8 cellular contexts compared by ENCODE assay signal in the genomic region with DNA sequence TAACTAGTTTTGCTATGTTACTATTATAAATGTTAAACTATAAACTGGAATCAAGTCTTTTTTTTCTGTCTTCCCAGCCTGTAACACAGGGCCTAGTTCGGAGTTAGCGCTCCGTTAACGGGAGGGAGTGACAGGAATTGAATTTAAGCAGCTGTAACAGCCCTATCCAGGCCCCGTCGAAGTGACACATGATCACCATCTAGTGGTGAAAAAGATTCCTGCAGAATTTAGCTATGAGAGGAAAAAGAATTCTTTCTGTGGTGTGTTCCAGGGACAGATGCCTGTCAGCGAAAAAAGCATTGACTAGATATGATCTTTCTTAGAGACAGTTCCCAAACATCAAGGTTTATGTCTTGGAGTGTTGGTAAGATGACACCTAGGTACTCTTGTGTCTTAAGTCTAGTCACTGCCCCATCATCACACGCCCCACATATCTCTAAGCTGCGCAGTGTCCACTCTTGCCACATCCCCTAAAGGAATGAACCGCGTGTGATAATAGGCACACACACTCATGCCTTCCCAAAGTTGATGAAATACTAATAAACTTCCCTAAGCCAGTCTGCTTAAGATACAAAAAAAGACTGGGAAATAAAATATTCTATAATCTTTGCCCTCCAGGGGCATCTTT. TPM values are rescaled to one million over a fixed set of nuclear protein-coding genes. Genes with fewer than 3 reads are reported as not detected.
A peak's percentile ranks its signal among the peaks of the same experiment; 100 is the strongest.
DNase-seq lines count a peak whose midpoint lies in the region; ATAC-seq, FAIRE-seq and TF ChIP-seq lines count a peak whose summit lies in the region.

No MANE protein-coding gene starts in this region.

- no peaks in the 10 kb centered on the region for H3K9me3 ChIP-seq in pancreas

- peak; percentile 43 for ATAC-seq in HG03520 (IDR thresholded peaks at IDR 0.05; ENCODE audit: unreplicated experiment)
- peak; percentile 58 to 83 (median 82) for ATAC-seq in pancreas
- no peak for ATAC-seq in GM19328 (IDR thresholded peaks at IDR 0.05; ENCODE audit: unreplicated experiment)

- H3K4me3 ChIP-seq in pancreas, result no peak overlapping the region

- H3K27ac ChIP-seq in pancreas, result no peak overlapping the region

- FAIRE-seq in pancreas (lab: Jason Lieb, UNC), result peak; percentile 93

- H3K36me3 ChIP-seq in pancreas, result no peaks in the 10 kb centered on the region

- no peaks in the 10 kb centered on the region for H3K4me1 ChIP-seq in pancreas

- DNase-seq in AG08395 (ENCODE audit: low spot score) (peak; percentile 62), GM10266 (ENCODE audit: extremely low spot score) (peak; percentile 47), NOMO-1 treated with dmso at 0.1 percent for 144 hours (lab: John Stamatoyannopoulos, UW; ENCODE audit: unreplicated experiment) (peak; percentile 16), foreskin melanocyte (peak; percentile 48), pancreas (peak in 1 of 6 donors; percentile 29)
- DNase-seq in activated effector memory CD4-positive, alpha-beta T cell treated with Interleukin-2 at 50 U/mL for 16 hours, result peak; percentile 6

- 17 to 23% methylated on average over 11 of the region's 11 CpGs for WGBS in pancreas, 2 donors

- H3K27me3 ChIP-seq in pancreas, result peaks cover 0 to 7% (median 2%) of the 10 kb centered on the region in 4 donors

- TF ChIP-seq CTCF in GM10266 (IDR thresholded peaks at IDR 0.05; ENCODE audit: control insufficient read depth, insufficient read depth, low read depth, missing control alignments) (peak; percentile 59), pancreas (IDR thresholded peaks at IDR 0.05) (peak; percentile 63 to 82 (median 66))

- intact Hi-C loops in pancreas (cut with DNase I), result no loop called here

RNA-seq across cellular contexts. Expression of a gene that starts 2.1 kb away (rescaled TPM):
- 1 to 10 TPM; 1.2 to 4.0 (median 1.4) TPM for total RNA-seq in pancreas
- 1 to 10 TPM; 1.2 to 2.7 TPM for polyA plus RNA-seq in pancreas

RNA-seq across cellular contexts. Expression of a gene that starts 13.8 kb away (rescaled TPM):
- total RNA-seq in pancreas, result 10 to 100 TPM; 16.8 to 31.4 (median 25.0) TPM
- 10 to 100 TPM; 16.8 to 26.5 TPM for polyA plus RNA-seq in pancreas

RNA-seq across cellular contexts. Expression of a gene that starts 56.5 kb away (rescaled TPM):
- total RNA-seq in pancreas, result 10 to 100 TPM; 15.8 to 27.2 (median 21.4) TPM
- polyA plus RNA-seq in pancreas, result 10 to 100 TPM; 24.8 to 80.3 TPM
